In genomic region chr5:140107312-140108092, GRCh38 we compare ENCODE assay signal across 7 cellular contexts. TPM values are rescaled to one million over a fixed set of nuclear protein-coding genes. Genes with fewer than 3 reads are reported as not detected.
A peak's percentile ranks its signal among the peaks of the same experiment; 100 is the strongest.
DNase-seq lines count a peak whose midpoint lies in the region; ATAC-seq and TF ChIP-seq lines count a peak whose summit lies in the region.

No MANE protein-coding gene starts in this region.

- intact Hi-C loops in sciatic nerve (cut with DNase I): no loop called here

- peak; percentile 66 for DNase-seq in NCI-H187 treated with DMSO at 0.1 percent for 48 hours (lab: John Stamatoyannopoulos, UW)
- DNase-seq in T1000 (lab: John Stamatoyannopoulos, UW): peak; percentile 80
- peak; percentile 93 for DNase-seq in astrocyte of the spinal cord (ENCODE audit: low read depth, low spot score)
- DNase-seq in hypothalamus (lab: John Stamatoyannopoulos, UW): peak; percentile 44 to 95 (median 86)
- DNase-seq in sciatic nerve (ENCODE audit: low spot score): peak; percentile 96

- in situ Hi-C loops in astrocyte of the spinal cord (cut with HindIII; ENCODE audit: low sequenced_read_pairs): no loop called here

- TF ChIP-seq POLR2A in GM18505 (IDR thresholded peaks at IDR 0.05; ENCODE audit: borderline replicate concordance, extremely low read depth, insufficient read depth, insufficient read length): peak; percentile 87

- peak overlapping the region; percentile 65 for H3K4me3 ChIP-seq in astrocyte of the spinal cord (ENCODE audit: low read depth, low read length)

- ATAC-seq in GM18505 (IDR thresholded peaks at IDR 0.05; ENCODE audit: unreplicated experiment) (peak; percentile 87), HG02938 (IDR thresholded peaks at IDR 0.05; ENCODE audit: unreplicated experiment) (peak; percentile 90), sciatic nerve (peak; percentile 98)

- TF ChIP-seq CTCF in astrocyte of the spinal cord (IDR thresholded peaks at IDR 0.05; ENCODE audit: low read depth, low read length): peak; percentile 10

RNA-seq across cellular contexts. Expression of gene PURA, which starts 6.4 kb away (rescaled TPM):
- 61.0 TPM for total RNA-seq in sciatic nerve

RNA-seq across cellular contexts. Expression of gene IGIP, which starts 18.2 kb away (rescaled TPM):
- 34.7 TPM for total RNA-seq in sciatic nerve

Comparison
In these comparisons a context has a peak if more than half of its experiments do, and no peak if none do; other contexts are left out.
1. Peak in every context shown above with its lines: DNase-seq, ATAC-seq and H3K4me3 ChIP-seq.